Comparison of ENCODE assay signal across 34 cellular contexts in genomic region chr12:20342111-20342510, GRCh38. TPM values are rescaled to one million over a fixed set of nuclear protein-coding genes. Genes with fewer than 3 reads are reported as not detected.
A peak's percentile ranks its signal among the peaks of the same experiment; 100 is the strongest.
DNase-seq lines count a peak whose midpoint lies in the region; FAIRE-seq and TF ChIP-seq lines count a peak whose summit lies in the region.
"Had no signal": no experiment of that assay in that cellular context is flagged by ENCODE, and none has a peak within 500 bp of the region (broad histone marks: within the 10 kb centered on the region; RNA-seq: fewer than 3 reads in every experiment).

No MANE protein-coding gene starts in this region.

- no peak overlapping the region for H3K4me3 ChIP-seq in brain microvascular endothelial cell (ENCODE audit: low read depth, low read length)
- H3K4me3 ChIP-seq in uterus: no peak overlapping the region
- H3K4me3 ChIP-seq in small intestine (ENCODE audit: low read depth in 1 of 2, low read length in 2 of 2): no peak overlapping the region
- H3K4me3 ChIP-seq: BLaER1, HAP-1, prostate gland, right lobe of liver, stomach, tibial artery had no signal

- intact Hi-C loops in uterus (cut with DNase I; ENCODE audit: low total_unique reads): no loop called here

- DNase-seq in AG20443 (ENCODE audit: low spot score): peak; percentile 13
- DNase-seq in HT1080 (ENCODE audit: low read depth): peak; percentile 11
- peak; percentile 80 for DNase-seq in brain microvascular endothelial cell
- peak; percentile 18 for DNase-seq in kidney tubule cell (ENCODE audit: low spot score)
- DNase-seq in uterus: no peak
- no peak for DNase-seq in cerebellar cortex (ENCODE audit: low spot score)
- no peak for DNase-seq in amniotic stem cell (lab: John Stamatoyannopoulos, UW)
- DNase-seq in small intestine: no peak
- DNase-seq: ACHN; activated CD4-positive, CD25-positive, alpha-beta regulatory T cell; activated gamma-delta T cell; activated naive CD8-positive, alpha-beta T cell treated with anti-CD3 and anti-CD28 coated beads for 36 hours; activated T-cell treated with anti-CD3 and anti-CD28 coated beads, Interleukin-2, amount 50 U/mL, for 4 hours; cerebellar nuclear complex; effector CD4-positive, alpha-beta T cell; head of caudate nucleus; kidney; midbrain; naive B cell; NCI-H1105; NCI-H187 treated with DMSO at 0.1 percent for 48 hours; NCI-H2171 treated with DMSO at 0.1 percent for 48 hours; NCI-H510A treated with DMSO at 0.1 percent for 48 hours; right lobe of liver; stimulated activated CD4-positive, alpha-beta T cell treated with anti-CD3 and anti-CD28 coated beads, Interleukin-4, amount 100 ng/mL, for 1 hour; stomach; tibial artery had no signal

- no peak for FAIRE-seq in small intestine (lab: Jason Lieb, UNC)
- FAIRE-seq: G401.6, kidney had no signal

- TF ChIP-seq POLR2A in uterus (IDR thresholded peaks at IDR 0.05): no peak

- H3K27me3 ChIP-seq in brain microvascular endothelial cell (replicated peaks): no peaks in the 10 kb centered on the region
- H3K27me3 ChIP-seq in uterus: no peaks in the 10 kb centered on the region
- no peaks in the 10 kb centered on the region for H3K27me3 ChIP-seq in small intestine (ENCODE audit: control insufficient read depth in 2 of 2, insufficient read depth in 2 of 2, low read length in 2 of 2)
- H3K27me3 ChIP-seq: BLaER1, foreskin keratinocyte, neutrophil, right lobe of liver, stomach, tibial artery had no signal

- TF ChIP-seq CTCF in brain microvascular endothelial cell (IDR thresholded peaks at IDR 0.05; ENCODE audit: low read depth, low read length, missing control alignments) (no peak), uterus (IDR thresholded peaks at IDR 0.05) (no peak)

- H3K36me3 ChIP-seq in brain microvascular endothelial cell (replicated peaks): no peaks in the 10 kb centered on the region
- no peaks in the 10 kb centered on the region for H3K36me3 ChIP-seq in uterus
- no peaks in the 10 kb centered on the region for H3K36me3 ChIP-seq in small intestine (ENCODE audit: control insufficient read depth in 2 of 2, insufficient read depth in 2 of 2, low read length in 2 of 2)
- H3K36me3 ChIP-seq: BLaER1, HAP-1, neutrophil, prostate gland, right lobe of liver, stomach, tibial artery had no signal

- 85 to 90% (median 90%) methylated on average over 3 of the region's 3 CpGs for WGBS in small intestine, 3 donors

- H3K9me3 ChIP-seq in uterus: no peaks in the 10 kb centered on the region
- no peaks in the 10 kb centered on the region for H3K9me3 ChIP-seq in small intestine (ENCODE audit: control insufficient read depth, low read depth)
- H3K9me3 ChIP-seq: BLaER1, HAP-1, neutrophil, prostate gland, right lobe of liver, stomach, tibial artery had no signal

- no peaks in the 10 kb centered on the region for H3K4me1 ChIP-seq in uterus
- H3K4me1 ChIP-seq in small intestine (ENCODE audit: control insufficient read depth in 2 of 2, insufficient read depth in 1 of 2, low read depth in 1 of 2, low read length in 1 of 2): no peaks in the 10 kb centered on the region
- H3K4me1 ChIP-seq: BLaER1, HAP-1, prostate gland, right lobe of liver had no signal

- in situ Hi-C loops in brain microvascular endothelial cell (cut with HindIII; ENCODE audit: low pct_ligation_motif_present, low sequenced_read_pairs): no loop called here

- H3K27ac ChIP-seq in brain microvascular endothelial cell (peak overlapping the region; percentile 59), uterus (no peak overlapping the region), small intestine (ENCODE audit: low read depth in 1 of 2, low read length in 1 of 2) (no peak overlapping the region)
- H3K27ac ChIP-seq: BLaER1, foreskin keratinocyte, neutrophil, prostate gland, right lobe of liver, stomach, tibial artery had no signal

RNA-seq across cellular contexts. Expression of gene PDE3A, which starts 26.2 kb away (rescaled TPM):
- 0.40 and 0.43 TPM in 2 replicates for total RNA-seq in HT1080 (2014; rRNA removed; shearing (Covaris generic))
- 0.35 and 0.73 TPM in 2 replicates for polyA plus RNA-seq in HT1080 (2015; cell fraction: cytosol; rRNA removed)
- 1.1 and 1.2 TPM in 2 replicates for polyA plus RNA-seq in HT1080 (2015; cell fraction: nucleus; rRNA removed)
- total RNA-seq in uterus: 10 to 100 TPM in 3 of 4 donors, 1 to 10 TPM in 1; 7.7 to 75.8 (median 18.7) TPM
- 1 to 10 TPM; 2.4 to 8.2 (median 4.9) TPM for polyA plus RNA-seq in small intestine
- total RNA-seq: activated naive CD8-positive, alpha-beta T cell treated with anti-CD3 and anti-CD28 coated beads for 36 hours; foreskin keratinocyte; T-helper 1 cell treated with Interleukin-12 subunit alpha and Interleukin-12 subunit beta and Interleukin-4 antibody, amounts not matched to agents 30 ng/mL and 1 ng/mL, for 36 hours had no signal
- polyA plus RNA-seq: foreskin keratinocyte had no signal

Comparison
In these comparisons a context has a peak if more than half of its experiments do, and no peak if none do; other contexts are left out.
1. DNase-seq: peak in AG20443 (single experiment), HT1080 (single experiment), brain microvascular endothelial cell (single experiment) and kidney tubule cell (single experiment); none in uterus (0 of 2), cerebellar cortex (single experiment), amniotic stem cell (single experiment) and small intestine (single experiment).